Comparison of ENCODE assay signal across 8 cellular contexts in genomic region chr17:67390006-67390645, GRCh38. TPM values are rescaled to one million over a fixed set of nuclear protein-coding genes. Genes with fewer than 3 reads are reported as not detected.
DNase-seq lines count a peak whose midpoint lies in the region; ATAC-seq, FAIRE-seq and TF ChIP-seq lines count a peak whose summit lies in the region.

No MANE protein-coding gene starts in this region.

- peaks cover 74% of the 10 kb centered on the region for H3K4me1 Mint-ChIP-seq in activated CD8-positive, alpha-beta T cell treated with anti-CD3 and anti-CD28 coated beads, Interleukin-2, amount 10 ng/mL, durations not matched to agents 7 days and 5 days (ENCODE audit: low read depth)

- TF ChIP-seq CTCF in left ventricle myocardium inferior (IDR thresholded peaks at IDR 0.05; ENCODE audit: borderline replicate concordance): no peak

- no peak for DNase-seq in left ventricle myocardium inferior
- no peak for DNase-seq in cardiac septum (ENCODE audit: low spot score)
- no peak for DNase-seq in activated CD8-positive, alpha-beta T cell treated with anti-CD3 and anti-CD28 coated beads, Interleukin-2, amount 10 ng/mL, durations not matched to agents 7 days and 5 days
- no peak for DNase-seq in left lobe of liver (ENCODE audit: low spot score)
- DNase-seq in urothelium cell line (ENCODE audit: low spot score): no peak
- no peak for DNase-seq in HUDEP-2 (lab: John Stamatoyannopoulos, UW; ENCODE audit: unreplicated experiment in 76 of 76)
- no peak for DNase-seq in Karpas-422

- H2AFZ ChIP-seq in Karpas-422 (ENCODE audit: low read length): no peak overlapping the region

- H3K9me3 ChIP-seq in left ventricle myocardium inferior (replicated peaks) (no peaks in the 10 kb centered on the region), Karpas-422 (ENCODE audit: low read length) (no peaks in the 10 kb centered on the region)

- CTCF ChIA-PET in activated CD8-positive, alpha-beta T cell treated with anti-CD3 and anti-CD28 coated beads, Interleukin-2, amount 10 ng/mL, durations not matched to agents 7 days and 5 days (lab: Charles Lee): interaction anchor here (0.7 to 6.9 kb wide), 14 partner anchors 12 to 97 kb away, joined by 3 to 181 read pairs (median 4); partner anchors contain the start of genes PITPNC1 and PSMD12

- H3K4me1 ChIP-seq in left ventricle myocardium inferior (peaks cover 55% of the 10 kb centered on the region), Karpas-422 (ENCODE audit: low read length) (no peaks in the 10 kb centered on the region)

- H3K36me3 ChIP-seq in left ventricle myocardium inferior (no peaks in the 10 kb centered on the region), Karpas-422 (ENCODE audit: insufficient read depth, low read length) (no peaks in the 10 kb centered on the region)

- no peak overlapping the region for H3K9ac ChIP-seq in Karpas-422 (ENCODE audit: low read length)

- H4K20me1 ChIP-seq in Karpas-422 (ENCODE audit: insufficient read depth, low read depth, low read length): peaks cover 21% of the 10 kb centered on the region

- H3K4me2 ChIP-seq in Karpas-422 (ENCODE audit: low read depth, low read length, poor library complexity, severe bottlenecking): no peak overlapping the region

- ATAC-seq in activated CD8-positive, alpha-beta T cell treated with anti-CD3 and anti-CD28 coated beads, Interleukin-2, amount 10 ng/mL, durations not matched to agents 7 days and 5 days: peak; percentile 8
- ATAC-seq in left lobe of liver (peak; percentile 55), GM19023 (IDR thresholded peaks at IDR 0.05; ENCODE audit: unreplicated experiment) (no peak)

- no peaks in the 10 kb centered on the region for H3K9me2 ChIP-seq in Karpas-422 (replicated peaks; ENCODE audit: insufficient read depth, low read length)

- POLR2A ChIA-PET in activated CD8-positive, alpha-beta T cell treated with anti-CD3 and anti-CD28 coated beads, Interleukin-2, amount 10 ng/mL, durations not matched to agents 7 days and 5 days (lab: Charles Lee): interaction anchor here (0.8 to 3.6 kb wide), 10 partner anchors 10 to 89 kb away, joined by 3 to 33 read pairs (median 6); no protein-coding TSS in a partner anchor

- no peak overlapping the region for H3K4me3 ChIP-seq in left ventricle myocardium inferior
- no peak overlapping the region for H3K4me3 ChIP-seq in Karpas-422 (ENCODE audit: low read length)

- H3K27ac Mint-ChIP-seq in activated CD8-positive, alpha-beta T cell treated with anti-CD3 and anti-CD28 coated beads, Interleukin-2, amount 10 ng/mL, durations not matched to agents 7 days and 5 days: peak overlapping the region; percentile 93

- H3K27me3 Mint-ChIP-seq in activated CD8-positive, alpha-beta T cell treated with anti-CD3 and anti-CD28 coated beads, Interleukin-2, amount 10 ng/mL, durations not matched to agents 7 days and 5 days (ENCODE audit: low read depth): no peaks in the 10 kb centered on the region

- H3K27ac ChIP-seq in left ventricle myocardium inferior (replicated peaks) (peak overlapping the region; percentile 61), Karpas-422 (ENCODE audit: low read length) (no peak overlapping the region)

- H3K36me3 Mint-ChIP-seq in activated CD8-positive, alpha-beta T cell treated with anti-CD3 and anti-CD28 coated beads, Interleukin-2, amount 10 ng/mL, durations not matched to agents 7 days and 5 days (ENCODE audit: low read depth): peaks cover 49% of the 10 kb centered on the region

- no peaks in the 10 kb centered on the region for H3K9me3 Mint-ChIP-seq in activated CD8-positive, alpha-beta T cell treated with anti-CD3 and anti-CD28 coated beads, Interleukin-2, amount 10 ng/mL, durations not matched to agents 7 days and 5 days (ENCODE audit: insufficient read depth)

- no peaks in the 10 kb centered on the region for H3K79me2 ChIP-seq in Karpas-422 (ENCODE audit: low read length)

- intact Hi-C loops in left ventricle myocardium inferior (cut with micrococcal nuclease): no loop called here
- intact Hi-C loops in cardiac septum (cut with DNase I): no loop called here

- peak overlapping the region; percentile 71 for H3K4me3 Mint-ChIP-seq in activated CD8-positive, alpha-beta T cell treated with anti-CD3 and anti-CD28 coated beads, Interleukin-2, amount 10 ng/mL, durations not matched to agents 7 days and 5 days

- H3K27me3 ChIP-seq in left ventricle myocardium inferior (ENCODE audit: low read depth) (no peaks in the 10 kb centered on the region), Karpas-422 (ENCODE audit: low read length) (no peaks in the 10 kb centered on the region)

- FAIRE-seq in urothelium cell line (lab: Jason Lieb, UNC): peak; percentile 9

RNA-seq across cellular contexts. Expression of gene PITPNC1, which starts 13.0 kb away (rescaled TPM):
- total RNA-seq in left ventricle myocardium inferior: 8.1 TPM
- total RNA-seq in cardiac septum: 12.5 TPM
- total RNA-seq in activated CD8-positive, alpha-beta T cell treated with anti-CD3 and anti-CD28 coated beads, Interleukin-2, amount 10 ng/mL, durations not matched to agents 7 days and 5 days: 10 to 100 TPM; 74.0 to 76.5 TPM
- total RNA-seq in left lobe of liver: 13.1 TPM
- 2.7 and 3.8 TPM in 2 replicates for total RNA-seq in Karpas-422 (2014; rRNA removed; shearing (Covaris generic); ENCODE audit: low replicate concordance)

RNA-seq across cellular contexts. Expression of gene PSMD12, which starts 23.7 kb away (rescaled TPM):
- 45.0 TPM for total RNA-seq in left ventricle myocardium inferior
- 43.4 TPM for total RNA-seq in cardiac septum
- 10 to 100 TPM; 49.4 to 53.9 TPM for total RNA-seq in activated CD8-positive, alpha-beta T cell treated with anti-CD3 and anti-CD28 coated beads, Interleukin-2, amount 10 ng/mL, durations not matched to agents 7 days and 5 days
- 28.1 TPM for total RNA-seq in left lobe of liver
- 18.7 TPM in 2 replicates for total RNA-seq in Karpas-422 (2014; rRNA removed; shearing (Covaris generic); ENCODE audit: low replicate concordance)
